ENCODE assay signal across 9 cellular contexts in the genomic region with DNA sequence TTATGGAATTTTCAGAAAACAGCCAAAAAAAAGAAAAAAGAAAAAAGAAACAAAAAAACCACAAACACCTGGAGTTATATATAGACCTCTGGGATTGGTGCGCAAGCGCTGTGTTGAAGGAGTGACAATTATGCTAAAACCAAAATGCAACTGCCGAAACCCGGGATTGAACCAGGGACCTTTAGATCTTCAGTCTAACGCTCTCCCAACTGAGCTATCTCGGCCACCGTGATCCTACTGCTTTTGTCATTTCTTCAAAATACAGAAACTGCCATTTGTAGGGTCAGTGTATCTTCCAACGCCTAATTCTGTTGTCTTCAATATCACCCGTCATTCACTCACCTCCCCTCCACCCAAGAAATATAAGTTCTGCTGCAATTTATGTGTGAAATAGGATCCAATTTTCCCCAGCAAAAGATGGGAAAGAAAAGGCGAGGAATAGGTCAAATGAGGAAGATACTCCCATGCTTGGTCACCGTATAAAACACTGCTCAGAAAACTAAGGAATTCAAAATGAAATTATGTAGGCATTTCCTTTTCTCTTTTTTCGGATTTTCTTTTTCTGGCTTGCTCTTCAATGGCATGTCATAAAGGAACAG.
DNase-seq lines count a peak whose midpoint lies in the region; ATAC-seq, FAIRE-seq and TF ChIP-seq lines count a peak whose summit lies in the region.
"Had no signal": no experiment of that assay in that cellular context is flagged by ENCODE, and none has a peak within 500 bp of the region (broad histone marks: within the 10 kb centered on the region; RNA-seq: fewer than 3 reads in every experiment).

No MANE protein-coding gene starts in this region.

- ATAC-seq in GM21528 (IDR thresholded peaks at IDR 0.05; ENCODE audit: low FRiP score, unreplicated experiment) (no peak), HG03521 (IDR thresholded peaks at IDR 0.05; ENCODE audit: unreplicated experiment) (no peak)

- H3K36me3 ChIP-seq in bronchial epithelial cell (ENCODE audit: control insufficient read depth, insufficient read depth, low read length) = no peaks in the 10 kb centered on the region
- H3K36me3 ChIP-seq: thoracic aorta had no signal

- no peak for FAIRE-seq in bronchial epithelial cell (lab: Jason Lieb, UNC)

- DNase-seq in activated T-cell treated with anti-CD3 and anti-CD28 coated beads for 48 hours (ENCODE audit: low read depth) (peak; percentile 51), activated T-cell treated with anti-CD3 and anti-CD28 coated beads for 4 hours (no peak), NCI-H82 treated with DMSO at 0.1 percent for 48 hours (lab: John Stamatoyannopoulos, UW; ENCODE audit: unreplicated experiment) (peak; percentile 66), bronchial epithelial cell (ENCODE audit: low read depth) (peak; percentile 59), renal cortical epithelial cell (ENCODE audit: low read depth) (peak; percentile 7), GOT3 (lab: John Stamatoyannopoulos, UW) (no peak)

- H3K4me3 ChIP-seq in bronchial epithelial cell (ENCODE audit: low read depth, low read length) = no peak overlapping the region
- H3K4me3 ChIP-seq: thoracic aorta had no signal

- no peak for TF ChIP-seq CTCF in bronchial epithelial cell (IDR thresholded peaks at IDR 0.05; ENCODE audit: insufficient read depth, low read length, severe bottlenecking)

- peaks cover 17% of the 10 kb centered on the region for H3K27me3 ChIP-seq in bronchial epithelial cell (ENCODE audit: control insufficient read depth, insufficient read depth, low read length)

Comparison
In these comparisons a context has a peak if more than half of its experiments do, and no peak if none do; other contexts are left out.
1. DNase-seq: peak in activated T-cell treated with anti-CD3 and anti-CD28 coated beads for 48 hours (single experiment), NCI-H82 treated with DMSO at 0.1 percent for 48 hours (single experiment), bronchial epithelial cell (single experiment) and renal cortical epithelial cell (single experiment); none in activated T-cell treated with anti-CD3 and anti-CD28 coated beads for 4 hours (single experiment) and GOT3 (single experiment).